9 cellular contexts compared by ENCODE assay signal in the genomic region with DNA sequence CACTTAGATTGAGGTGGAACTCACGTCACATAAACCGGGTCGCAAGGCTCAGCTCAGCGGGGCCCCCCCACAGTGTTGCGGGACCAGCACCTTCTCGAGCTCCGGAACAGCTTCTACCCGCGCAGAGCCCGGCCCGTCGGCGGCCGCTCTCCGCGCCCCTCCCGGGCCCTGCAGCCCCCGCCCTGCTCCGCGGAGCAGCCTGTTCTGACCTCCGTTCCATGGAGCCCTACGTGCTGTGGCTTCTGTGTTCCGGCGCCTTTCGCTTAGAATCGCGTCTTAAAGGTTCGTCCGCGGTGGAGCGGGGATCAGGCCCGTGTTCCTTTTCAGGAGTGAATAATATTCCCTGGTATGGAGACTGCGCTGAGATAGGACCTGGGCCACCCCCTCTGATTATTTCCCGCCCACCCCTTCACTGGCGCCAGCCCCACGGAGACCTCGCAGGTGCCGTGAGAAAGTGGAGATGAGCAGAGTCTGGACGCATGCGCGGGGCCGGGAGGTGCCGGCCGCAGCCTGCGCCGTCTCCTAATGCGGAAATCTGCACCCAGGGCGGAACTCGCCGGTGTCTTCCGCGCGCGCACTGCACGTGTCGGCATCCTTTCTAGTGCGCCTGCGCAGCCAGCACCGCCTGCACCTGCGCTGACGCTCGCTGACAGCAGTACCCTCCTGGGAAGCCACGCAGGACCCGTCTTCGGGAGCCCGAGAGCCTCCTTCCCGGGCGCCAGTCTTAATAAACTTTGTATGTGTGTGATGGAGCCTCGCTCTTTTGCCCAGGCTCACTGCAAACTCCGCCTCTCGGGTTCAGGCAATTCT. TPM values are rescaled to one million over a fixed set of nuclear protein-coding genes. Genes with fewer than 3 reads are reported as not detected.
A peak's percentile ranks its signal among the peaks of the same experiment; 100 is the strongest.
DNase-seq lines count a peak whose midpoint lies in the region; ATAC-seq, FAIRE-seq and TF ChIP-seq lines count a peak whose summit lies in the region.
"Had no signal": no experiment of that assay in that cellular context is flagged by ENCODE, and none has a peak within 500 bp of the region (broad histone marks: within the 10 kb centered on the region; RNA-seq: fewer than 3 reads in every experiment).

No MANE protein-coding gene starts in this region.

- intact Hi-C loops in K562 (cut with micrococcal nuclease): no loop called here

- CTCF ChIA-PET in activated naive CD4-positive, alpha-beta T cell treated with anti-CD3 and anti-CD28 coated beads, Interleukin-2, amount 10 ng/mL, durations not matched to agents 7 days and 5 days (lab: Charles Lee): interaction anchor here (0.9 kb wide), 1 partner anchor 41 kb away, joined by 3 read pairs; no protein-coding TSS in a partner anchor
- CTCF ChIA-PET in K562 (lab: Yijun Ruan, JAX; ENCODE audit: low intra/inter-chr PET ratio): no interaction called here

- no peak for TF ChIP-seq RAD21 in K562 (CRISPR knock-in tag; conservative IDR thresholded peaks at IDR 0.05 in 1 of 2, IDR thresholded peaks at IDR 0.05 in 1 of 2)

- no peak for TF ChIP-seq POLR2A in K562 (conservative IDR thresholded peaks at IDR 0.05)

- H4K20me1 ChIP-seq in K562 (replicated peaks; ENCODE audit: control insufficient read depth, insufficient read depth, low read length): no peaks in the 10 kb centered on the region

- FAIRE-seq in K562 (lab: Jason Lieb, UNC): no peak

- peak overlapping the region; percentile 71 for H3K4me3 Mint-ChIP-seq in activated naive CD4-positive, alpha-beta T cell treated with anti-CD3 and anti-CD28 coated beads, Interleukin-2, amount 10 ng/mL, durations not matched to agents 7 days and 5 days
- H3K4me3 Mint-ChIP-seq in memory B cell: peak overlapping the region; percentile 51

- H3K27me3 Mint-ChIP-seq in activated naive CD4-positive, alpha-beta T cell treated with anti-CD3 and anti-CD28 coated beads, Interleukin-2, amount 10 ng/mL, durations not matched to agents 7 days and 5 days: peaks cover 8% of the 10 kb centered on the region
- no peaks in the 10 kb centered on the region for H3K27me3 Mint-ChIP-seq in memory B cell

- no peaks in the 10 kb centered on the region for H3K9me1 ChIP-seq in K562 (ENCODE audit: control insufficient read depth, insufficient read depth, low read length)

- H3K4me3 ChIP-seq in K562: peak overlapping the region; percentile 56
- H3K4me3 ChIP-seq in thoracic aorta: peak overlapping the region; percentile 76

- no peaks in the 10 kb centered on the region; the same call in 1 of the 2 replicates for H3K9me3 ChIP-seq in K562 (replicated peaks; ENCODE audit: control insufficient read depth, insufficient read depth, low read depth, low read length)
- H3K9me3 ChIP-seq in thoracic aorta: no peaks in the 10 kb centered on the region

- H3K4me1 Mint-ChIP-seq in activated naive CD4-positive, alpha-beta T cell treated with anti-CD3 and anti-CD28 coated beads, Interleukin-2, amount 10 ng/mL, durations not matched to agents 7 days and 5 days: peaks cover 21% of the 10 kb centered on the region
- H3K4me1 Mint-ChIP-seq in memory B cell: peaks cover 2% of the 10 kb centered on the region

- peak overlapping the region; percentile 72 for H3K4me2 ChIP-seq in K562 (ENCODE audit: insufficient read depth, low read length)

- H2AFZ ChIP-seq in K562 (ENCODE audit: low read depth, low read length): peak overlapping the region; percentile 89

- peak overlapping the region; percentile 73 for H3K27ac Mint-ChIP-seq in activated naive CD4-positive, alpha-beta T cell treated with anti-CD3 and anti-CD28 coated beads, Interleukin-2, amount 10 ng/mL, durations not matched to agents 7 days and 5 days
- no peak overlapping the region for H3K27ac Mint-ChIP-seq in activated naive CD4-positive, alpha-beta T cell treated with anti-CD3 and anti-CD28 coated beads, Interleukin-2, amount 50 U/mL, for 72 hours
- no peak overlapping the region for H3K27ac Mint-ChIP-seq in memory B cell

- H3K27ac ChIP-seq in K562 (ENCODE audit: extremely low read depth, low read depth, low read length) (no peak overlapping the region), thoracic aorta (no peak overlapping the region)

- H3K36me3 ChIP-seq in K562 (ENCODE audit: control insufficient read depth, insufficient read depth, low read length): no peaks in the 10 kb centered on the region
- H3K36me3 ChIP-seq in thoracic aorta: no peaks in the 10 kb centered on the region

- POLR2A ChIA-PET in K562 (lab: Yijun Ruan, JAX): no interaction called here

- in situ Hi-C loops in K562 (cut with MboI): no loop called here

- H3K4me1 ChIP-seq in K562 (replicated peaks in 1 of 2; ENCODE audit: control insufficient read depth in 2 of 2, insufficient read depth in 2 of 2, low read length in 2 of 2) (peaks cover 0 to 24% of the 10 kb centered on the region in 2 experiments; a peak in 3 of 5 replicates), thoracic aorta (ENCODE audit: control insufficient read depth in 1 of 2, low read depth in 2 of 2) (peaks cover 0 to 6% of the 10 kb centered on the region in 2 donors)

- no peak for DNase-seq in activated naive CD4-positive, alpha-beta T cell treated with anti-CD3 and anti-CD28 coated beads, Interleukin-2, amount 10 ng/mL, durations not matched to agents 7 days and 5 days
- no peak for DNase-seq in activated naive CD4-positive, alpha-beta T cell treated with anti-CD3 and anti-CD28 coated beads, Interleukin-2, amount 50 U/mL, for 72 hours (ENCODE audit: low spot score in 2 of 2)
- no peak for DNase-seq in K562 (ENCODE audit: extremely low read depth in 1 of 4, low spot score in 3 of 4)
- no peak for DNase-seq in memory B cell (ENCODE audit: low spot score in 2 of 2)
- no peak for DNase-seq in thoracic aorta (ENCODE audit: low spot score)
- DNase-seq: NCI-H2029 treated with DMSO at 0.1 percent for 48 hours had no signal

- TF ChIP-seq EP300 in K562 (IDR thresholded peaks at IDR 0.05; ENCODE audit: low read length): no peak

- peaks cover 8% of the 10 kb centered on the region for H3K36me3 Mint-ChIP-seq in activated naive CD4-positive, alpha-beta T cell treated with anti-CD3 and anti-CD28 coated beads, Interleukin-2, amount 10 ng/mL, durations not matched to agents 7 days and 5 days
- H3K36me3 Mint-ChIP-seq in activated naive CD4-positive, alpha-beta T cell treated with anti-CD3 and anti-CD28 coated beads, Interleukin-2, amount 50 U/mL, for 72 hours: peaks cover 10% of the 10 kb centered on the region in 2 donors
- peaks cover 3% of the 10 kb centered on the region for H3K36me3 Mint-ChIP-seq in memory B cell

- peak overlapping the region; percentile 35 to 41; a peak in 1 of 4 replicates for H3K9ac ChIP-seq in K562 (ENCODE audit: insufficient read depth in 1 of 2, low read depth in 2 of 2, low read length in 2 of 2)

- 86% methylated on average over 37 of the region's 71 CpGs for WGBS in K562 (ENCODE audit: insufficient coverage, low coverage, missing lambda C conversion rate)

- BruUV-seq in K562 (replicated peaks; lab: Mats Ljungman, UMichigan): no TSS peak

- peaks cover 10% of the 10 kb centered on the region for H3K9me3 Mint-ChIP-seq in activated naive CD4-positive, alpha-beta T cell treated with anti-CD3 and anti-CD28 coated beads, Interleukin-2, amount 10 ng/mL, durations not matched to agents 7 days and 5 days
- peaks cover 4 to 9% of the 10 kb centered on the region in 2 donors for H3K9me3 Mint-ChIP-seq in activated naive CD4-positive, alpha-beta T cell treated with anti-CD3 and anti-CD28 coated beads, Interleukin-2, amount 50 U/mL, for 72 hours
- peaks cover 5% of the 10 kb centered on the region for H3K9me3 Mint-ChIP-seq in memory B cell

- H3K27me3 ChIP-seq in K562 (ENCODE audit: control insufficient read depth in 2 of 2, insufficient read depth in 2 of 2, low read length in 2 of 2) (no peaks in the 10 kb centered on the region), thoracic aorta (replicated peaks; ENCODE audit: insufficient read depth) (no peaks in the 10 kb centered on the region)

- TF ChIP-seq CTCF in K562 (IDR thresholded peaks at IDR 0.05 in 2 of 3, conservative IDR thresholded peaks at IDR 0.05 in 1 of 3; ENCODE audit: insufficient read depth in 2 of 3, low read depth in 1 of 3, low read length in 3 of 3) (no peak), thoracic aorta (IDR thresholded peaks at IDR 0.05) (no peak)

- ATAC-seq in activated naive CD4-positive, alpha-beta T cell treated with anti-CD3 and anti-CD28 coated beads, Interleukin-2, amount 50 U/mL, for 72 hours: no peak
- ATAC-seq in K562 (no peak), memory B cell (ENCODE audit: low read depth) (no peak), thoracic aorta (ENCODE audit: insufficient number of reproducible peaks, low FRiP score, low read depth) (no peak), HG03039 (IDR thresholded peaks at IDR 0.05; ENCODE audit: unreplicated experiment) (no peak), HG03097 (IDR thresholded peaks at IDR 0.05; ENCODE audit: low FRiP score, unreplicated experiment) (no peak), GM18517 (IDR thresholded peaks at IDR 0.05; ENCODE audit: unreplicated experiment) (no peak)

- H3K79me2 ChIP-seq in K562 (ENCODE audit: control insufficient read depth, insufficient read depth, low read length): no peaks in the 10 kb centered on the region

RNA-seq across cellular contexts. Expression of a gene that starts 30.9 kb away (rescaled TPM):
- 10 to 100 TPM in 1 of 2 donors, 1 to 10 TPM in 1; 6.1 to 12.2 TPM for total RNA-seq in activated naive CD4-positive, alpha-beta T cell treated with anti-CD3 and anti-CD28 coated beads, Interleukin-2, amount 50 U/mL, for 72 hours
- 47.1 and 61.9 TPM in 2 replicates for total RNA-seq in K562 (2011; cell fraction: chromatin; rRNA removed; ENCODE audit: low replicate concordance)
- total RNA-seq in K562 (2011; cell fraction: nucleolus; rRNA removed): 22.5 and 24.7 TPM in 2 replicates
- 21.5 and 25.0 TPM in 2 replicates for total RNA-seq in K562 (2011; cell fraction: nucleoplasm; rRNA removed)
- total RNA-seq in K562 (2014; rRNA removed) (18.3 and 26.8 TPM in 2 replicates), K562 (2014; rRNA removed; fragmentation: Illumina TruSeq; extraction: Trizol) (7.4 and 8.2 TPM in 2 replicates), K562 (2015; rRNA removed; fragmentation: Illumina TruSeq; extraction: Trizol) (6.4 and 7.5 TPM in 2 replicates), K562 (2021) (12.4 and 14.3 TPM in 2 replicates), thoracic aorta (10 to 100 TPM; 17.1 to 27.2 TPM)
- polyA plus RNA-seq in K562 (2011; rRNA removed) (6.9 and 9.7 TPM in 2 replicates), K562 (2014; fragmentation: Illumina TruSeq; extraction: Trizol) (7.4 and 7.5 TPM in 2 replicates), K562 (2014; fragmentation: Nextera tagmentation; extraction: Ambion mirVana) (under 1 TPM; 0.70 to 0.80 TPM), K562 (2014; rRNA removed) (33.9 and 60.6 TPM in 2 replicates)
- polyA plus RNA-seq in K562 (2011; cell fraction: cytosol; rRNA removed): 5.1 and 5.2 TPM in 2 replicates
- polyA plus RNA-seq in K562 (2011; cell fraction: nucleus; rRNA removed): 12.6 and 18.5 TPM in 2 replicates
- polyA plus RNA-seq in K562 (2012): 6.3 and 7.9 TPM in 2 replicates
- polyA minus RNA-seq in K562 (2011; rRNA and poly(A)+ RNA removed): 16.9 and 19.1 TPM in 2 replicates
- polyA minus RNA-seq in K562 (2011; cell fraction: cytosol; rRNA and poly(A)+ RNA removed): 7.0 and 9.8 TPM in 2 replicates
- polyA minus RNA-seq in K562 (2011; cell fraction: nucleus; rRNA and poly(A)+ RNA removed): 9.3 and 12.1 TPM in 2 replicates

RNA-seq across cellular contexts. Expression of a gene that starts 48.1 kb away (rescaled TPM):
- total RNA-seq in activated naive CD4-positive, alpha-beta T cell treated with anti-CD3 and anti-CD28 coated beads, Interleukin-2, amount 50 U/mL, for 72 hours: 1 to 10 TPM; 1.6 to 3.7 TPM
- 1.7 and 10.2 TPM in 2 replicates for total RNA-seq in K562 (2011; cell fraction: chromatin; rRNA removed; ENCODE audit: low replicate concordance)
- 8.4 and 9.0 TPM in 2 replicates for total RNA-seq in K562 (2011; cell fraction: nucleolus; rRNA removed)
- 3.0 and 3.2 TPM in 2 replicates for total RNA-seq in K562 (2011; cell fraction: nucleoplasm; rRNA removed)
- total RNA-seq in K562 (2014; rRNA removed) (0.54 and 0.86 TPM in 2 replicates), K562 (2014; rRNA removed; fragmentation: Illumina TruSeq; extraction: Trizol) (not detected in 2 replicates), K562 (2015; rRNA removed; fragmentation: Illumina TruSeq; extraction: Trizol) (0.15 and 0.29 TPM in 2 replicates), K562 (2021) (1.1 and 1.3 TPM in 2 replicates), thoracic aorta (under 1 TPM in 1 of 2 donors, not detected in 1; 0.81 TPM)
- polyA plus RNA-seq in K562 (2011; rRNA removed) (0.39 and 1.9 TPM in 2 replicates), K562 (2014; fragmentation: Illumina TruSeq; extraction: Trizol) (0.36 and 0.47 TPM in 2 replicates), K562 (2014; fragmentation: Nextera tagmentation; extraction: Ambion mirVana) (not detected), K562 (2014; rRNA removed) (2.2 and 2.4 TPM in 2 replicates)
- 0.94 and 0.97 TPM in 2 replicates for polyA plus RNA-seq in K562 (2011; cell fraction: cytosol; rRNA removed)
- 21.9 and 26.1 TPM in 2 replicates for polyA plus RNA-seq in K562 (2011; cell fraction: nucleus; rRNA removed)
- polyA plus RNA-seq in K562 (2012): 0.74 and 1.7 TPM in 2 replicates
- polyA minus RNA-seq in K562 (2011; rRNA and poly(A)+ RNA removed): not detected in 2 replicates
- polyA minus RNA-seq in K562 (2011; cell fraction: cytosol; rRNA and poly(A)+ RNA removed): 0.76 TPM in 1 of 2 replicates, not detected in the other
- polyA minus RNA-seq in K562 (2011; cell fraction: nucleus; rRNA and poly(A)+ RNA removed): 1.9 and 3.9 TPM in 2 replicates
